ENCODE assay signal across 21 cellular contexts in genomic region chr14:71248204-71248603, GRCh38.
DNase-seq lines count a peak whose midpoint lies in the region; ATAC-seq and TF ChIP-seq lines count a peak whose summit lies in the region.
"Had no signal": no experiment of that assay in that cellular context is flagged by ENCODE, and none has a peak within 500 bp of the region (broad histone marks: within the 10 kb centered on the region; RNA-seq: fewer than 3 reads in every experiment).

No MANE protein-coding gene starts in this region.

- 44 to 57% methylated on average over 3 of the region's 3 CpGs for WGBS in body of pancreas, 2 donors

- H3K79me2 ChIP-seq in osteoblast (ENCODE audit: insufficient read depth, low read length): no peaks in the 10 kb centered on the region

- DNase-seq in AG20443 (ENCODE audit: low spot score): peak; percentile 37
- peak; percentile 60 for DNase-seq in HT-29 (ENCODE audit: low spot score)
- no peak for DNase-seq in body of pancreas
- DNase-seq in osteoblast (ENCODE audit: insufficient read length, low spot score, missing footprints): no peak
- no peak for DNase-seq in NCI-H1436 (lab: John Stamatoyannopoulos, UW)
- DNase-seq in foreskin keratinocyte: no peak
- DNase-seq: activated CD4-positive, alpha-beta T cell treated with anti-CD3 and anti-CD28 coated beads for 4 hours; activated naive CD4-positive, alpha-beta T cell treated with anti-CD3 and anti-CD28 coated beads, Interleukin-2, amount 50 U/mL, for 16 hours; anterior cingulate cortex; central memory CD4-positive, alpha-beta T cell; GOT3; naive thymus-derived CD4-positive, alpha-beta T cell; NCI-H1694 treated with DMSO at 0.1 percent for 48 hours; NCI-H526; nucleus accumbens; stimulated activated CD4-positive, alpha-beta T cell treated with anti-CD3 and anti-CD28 coated beads, Interleukin-4, amount 100 ng/mL, for 24 hours; stimulated activated naive B cell treated with anti-CD40 and anti-IgM and Interleukin-4, amounts not matched to agents 10 μg/mL and 1 μg/mL and 100 μg/mL, for 72 hours had no signal

- H3K4me1 ChIP-seq in body of pancreas (no peaks in the 10 kb centered on the region), osteoblast (ENCODE audit: insufficient read depth, low read length) (peaks cover 36% of the 10 kb centered on the region), foreskin keratinocyte (peaks cover 7% of the 10 kb centered on the region)
- H3K4me1 ChIP-seq: SJSA1, suprapubic skin had no signal

- peak overlapping the region; percentile 21 to 54 (median 46) for H3K27ac ChIP-seq in body of pancreas
- peak overlapping the region; percentile 2 for H3K27ac ChIP-seq in osteoblast (ENCODE audit: low read depth, low read length)
- H3K27ac ChIP-seq in foreskin keratinocyte: no peak overlapping the region
- H3K27ac ChIP-seq: KMS-11, SJSA1, suprapubic skin had no signal

- TF ChIP-seq POLR2A in body of pancreas (IDR thresholded peaks at IDR 0.05): no peak

- H3K27me3 ChIP-seq in body of pancreas (no peaks in the 10 kb centered on the region), osteoblast (ENCODE audit: insufficient read depth, low read length) (no peaks in the 10 kb centered on the region), foreskin keratinocyte (no peaks in the 10 kb centered on the region)
- H3K27me3 ChIP-seq: SJSA1, suprapubic skin had no signal

- H3K4me3 ChIP-seq in body of pancreas (no peak overlapping the region), osteoblast (ENCODE audit: insufficient read depth, low read length) (no peak overlapping the region)
- H3K4me3 ChIP-seq: SJSA1, suprapubic skin had no signal

- H4K20me1 ChIP-seq in osteoblast (ENCODE audit: insufficient read depth, low read length): no peaks in the 10 kb centered on the region

- H3K9me3 ChIP-seq in body of pancreas (no peaks in the 10 kb centered on the region), osteoblast (ENCODE audit: low read depth, low read length) (peaks cover 2% of the 10 kb centered on the region)
- H3K9me3 ChIP-seq: suprapubic skin had no signal

- no peak overlapping the region for H3K4me2 ChIP-seq in osteoblast (ENCODE audit: insufficient read depth, low read length)
- H3K4me2 ChIP-seq: KMS-11 had no signal

- H2AFZ ChIP-seq in osteoblast (ENCODE audit: low read length): no peak overlapping the region

- ATAC-seq in body of pancreas: peak; percentile 79
- no peak for ATAC-seq in GM21717 (IDR thresholded peaks at IDR 0.05; ENCODE audit: unreplicated experiment)
- ATAC-seq in foreskin keratinocyte: no peak
- ATAC-seq: naive thymus-derived CD4-positive, alpha-beta T cell; stimulated activated naive B cell treated with anti-CD40 and anti-IgM and Interleukin-4, amounts not matched to agents 10 μg/mL and 1 μg/mL and 100 μg/mL, for 72 hours had no signal

- no peaks in the 10 kb centered on the region for H3K36me3 ChIP-seq in body of pancreas (replicated peaks in 1 of 2; ENCODE audit: insufficient read depth in 1 of 2, low read depth in 2 of 2)
- no peaks in the 10 kb centered on the region for H3K36me3 ChIP-seq in osteoblast (ENCODE audit: insufficient read depth, low read length)
- H3K36me3 ChIP-seq: SJSA1, suprapubic skin had no signal

- intact Hi-C loops in body of pancreas (cut with DNase I): no loop called here

- no peak for TF ChIP-seq CTCF in body of pancreas (IDR thresholded peaks at IDR 0.05)
- TF ChIP-seq CTCF in osteoblast (IDR thresholded peaks at IDR 0.05; ENCODE audit: extremely low read depth, low read depth, low read length): no peak
- no peak for TF ChIP-seq CTCF in foreskin keratinocyte (conservative IDR thresholded peaks at IDR 0.05)

Comparison
In these comparisons a context has a peak if more than half of its experiments do, and no peak if none do; other contexts are left out.
1. DNase-seq: peak in AG20443 (single experiment) and HT-29 (single experiment); none in body of pancreas (0 of 4), osteoblast (single experiment), NCI-H1436 (single experiment) and foreskin keratinocyte (0 of 2).